In the genomic region with DNA sequence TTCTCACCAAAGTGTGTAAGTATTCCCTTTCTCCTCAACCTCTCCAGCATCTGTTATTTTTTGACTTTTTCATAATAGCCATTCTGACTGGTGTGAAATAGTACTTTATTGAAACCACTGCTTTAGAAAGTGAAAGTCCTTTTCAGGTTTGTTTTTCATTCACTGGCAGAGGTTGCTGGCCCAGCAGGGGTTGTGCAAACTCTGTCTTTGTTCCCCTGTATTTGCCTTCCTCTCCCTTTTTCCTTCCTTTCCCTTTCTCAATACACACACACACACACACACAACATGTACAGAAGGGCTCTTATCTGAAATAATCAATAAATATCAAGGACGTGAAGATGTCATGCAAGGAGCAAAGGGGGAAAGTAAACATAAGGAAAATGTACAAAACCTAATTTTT, we compare ENCODE assay signal across 13 cellular contexts.
A peak's percentile ranks its signal among the peaks of the same experiment; 100 is the strongest.
DNase-seq lines count a peak whose midpoint lies in the region; ATAC-seq, FAIRE-seq and TF ChIP-seq lines count a peak whose summit lies in the region.
"Had no signal": no experiment of that assay in that cellular context is flagged by ENCODE, and none has a peak within 500 bp of the region (broad histone marks: within the 10 kb centered on the region; RNA-seq: fewer than 3 reads in every experiment).

No MANE protein-coding gene starts in this region.

- peaks cover 26% of the 10 kb centered on the region for H3K4me1 ChIP-seq in HUES6 (ENCODE audit: control insufficient read depth, insufficient read depth, low read length)
- H3K4me1 ChIP-seq in iPS-20b (ENCODE audit: insufficient read depth, low read length), result peaks cover 22% of the 10 kb centered on the region; the same call in 1 of the 2 replicates
- H3K4me1 ChIP-seq in kidney (ENCODE audit: control insufficient read depth in 1 of 2, insufficient read depth in 1 of 2, low read depth in 1 of 2, low read length in 2 of 2), result peaks cover 25 to 28% of the 10 kb centered on the region in 2 donors

- TF ChIP-seq CTCF in AG10803 (conservative IDR thresholded peaks at IDR 0.05; ENCODE audit: low read length) (no peak), kidney (IDR thresholded peaks at IDR 0.05; ENCODE audit: borderline replicate concordance, extremely low read depth, insufficient read depth) (no peak)

- H3K27ac Mint-ChIP-seq in activated T-helper 17 cell treated with anti-CD3 and anti-CD28 coated beads, Interleukin-2, amount 50 U/mL, for 72 hours, result no peak overlapping the region
- H3K27ac Mint-ChIP-seq: CD8-positive, alpha-beta T cell had no signal

- peaks cover 22% of the 10 kb centered on the region for H3K27me3 ChIP-seq in HUES6 (ENCODE audit: control insufficient read depth, insufficient read depth, low read length)
- peaks cover 16% of the 10 kb centered on the region; the same call in 1 of the 2 replicates for H3K27me3 ChIP-seq in iPS-20b (ENCODE audit: insufficient read depth, low read length)

- intact Hi-C loops in kidney (cut with DNase I), result no loop called here

- no peak for FAIRE-seq in kidney (lab: Jason Lieb, UNC)
- FAIRE-seq: TTC549 had no signal

- H3K36me3 ChIP-seq in HUES6 (ENCODE audit: control insufficient read depth, insufficient read depth, low read length), result no peaks in the 10 kb centered on the region
- H3K36me3 ChIP-seq in SK-N-MC (ENCODE audit: insufficient read depth, low read length), result no peaks in the 10 kb centered on the region
- H3K36me3 ChIP-seq in iPS-20b (ENCODE audit: insufficient read depth, low read depth, low read length), result no peaks in the 10 kb centered on the region
- no peaks in the 10 kb centered on the region for H3K36me3 ChIP-seq in kidney (ENCODE audit: control insufficient read depth in 1 of 2, insufficient read depth in 2 of 2, low read length in 2 of 2)

- peaks cover 11% of the 10 kb centered on the region for H3K27me3 Mint-ChIP-seq in activated T-helper 17 cell treated with anti-CD3 and anti-CD28 coated beads, Interleukin-2, amount 50 U/mL, for 72 hours

- H3K4me3 ChIP-seq in AG10803 (ENCODE audit: low read length), result no peak overlapping the region
- 0 out of 2 replicates have a peak overlapping the region, but pooled peaks have one; percentile 9 for H3K4me3 ChIP-seq in HUES6 (ENCODE audit: low read depth, low read length)
- no peak overlapping the region for H3K4me3 ChIP-seq in SK-N-MC
- H3K4me3 ChIP-seq in iPS-20b (ENCODE audit: low read length), result peak overlapping the region; percentile 64; the same call in 1 of the 2 replicates
- no peak overlapping the region for H3K4me3 ChIP-seq in kidney (ENCODE audit: low read length in 2 of 2)

- no peak for ATAC-seq in activated T-helper 17 cell treated with anti-CD3 and anti-CD28 coated beads, Interleukin-2, amount 50 U/mL, for 72 hours (replicated peaks)
- ATAC-seq: CD8-positive, alpha-beta T cell; esophagus mucosa had no signal

- peaks cover 8% of the 10 kb centered on the region for H3K4me1 Mint-ChIP-seq in activated T-helper 17 cell treated with anti-CD3 and anti-CD28 coated beads, Interleukin-2, amount 50 U/mL, for 72 hours

- H3K27ac ChIP-seq in HUES6 (ENCODE audit: low read depth, low read length), result no peak overlapping the region
- peak overlapping the region; percentile 61 for H3K27ac ChIP-seq in SK-N-MC
- no peak overlapping the region for H3K27ac ChIP-seq in iPS-20b (ENCODE audit: low read length)
- no peak overlapping the region for H3K27ac ChIP-seq in kidney (ENCODE audit: low read depth in 2 of 2, low read length in 2 of 2)

- H3K9me3 ChIP-seq in HUES6 (ENCODE audit: control insufficient read depth, insufficient read depth, low read depth, low read length) (peaks cover 3% of the 10 kb centered on the region; the same call in 1 of the 2 replicates), SK-N-MC (ENCODE audit: low read depth, low read length) (no peaks in the 10 kb centered on the region), iPS-20b (ENCODE audit: insufficient read depth, low read depth, low read length) (peaks cover 8% of the 10 kb centered on the region; the same call in 1 of the 2 replicates), kidney (ENCODE audit: control insufficient read depth in 1 of 2, low read length in 2 of 2) (no peaks in the 10 kb centered on the region)

- H3K9me3 Mint-ChIP-seq in activated T-helper 17 cell treated with anti-CD3 and anti-CD28 coated beads, Interleukin-2, amount 50 U/mL, for 72 hours, result no peaks in the 10 kb centered on the region

- H3K36me3 Mint-ChIP-seq in activated T-helper 17 cell treated with anti-CD3 and anti-CD28 coated beads, Interleukin-2, amount 50 U/mL, for 72 hours (ENCODE audit: low read depth), result no peaks in the 10 kb centered on the region
- H3K36me3 Mint-ChIP-seq: CD8-positive, alpha-beta T cell had no signal

- no peak overlapping the region for H3K4me3 Mint-ChIP-seq in activated T-helper 17 cell treated with anti-CD3 and anti-CD28 coated beads, Interleukin-2, amount 50 U/mL, for 72 hours
- H3K4me3 Mint-ChIP-seq: CD8-positive, alpha-beta T cell had no signal

- DNase-seq in AG10803 (ENCODE audit: low read depth) (peak; percentile 12), SK-N-MC (ENCODE audit: low read depth, low spot score) (no peak), kidney (no peak), dermis blood vessel endothelial cell (no peak)
- no peak for DNase-seq in activated effector memory CD4-positive, alpha-beta T cell treated with anti-CD3 and anti-CD28 coated beads, Interleukin-2, amount 50 U/mL, for 16 hours
- DNase-seq: activated gamma-delta T cell; CD8-positive, alpha-beta T cell; NCI-H524 treated with DMSO at 0.1 percent for 48 hours had no signal

- H3K9ac ChIP-seq in HUES6 (ENCODE audit: low read length) (no peak overlapping the region), SK-N-MC (ENCODE audit: insufficient read length) (no peak overlapping the region), iPS-20b (ENCODE audit: low read depth, low read length) (0 out of 2 replicates have a peak overlapping the region, but pooled peaks have one; percentile 63), kidney (ENCODE audit: low read length in 2 of 2) (no peak overlapping the region)

Comparison
In these comparisons a context has a peak if more than half of its experiments do, and no peak if none do; other contexts are left out.
1. H3K4me3 ChIP-seq: peak in HUES6 (single experiment) and iPS-20b (single experiment); none in AG10803 (single experiment), SK-N-MC (single experiment) and kidney (0 of 2).